1 cellular context compared by ENCODE assay signal in the genomic region with DNA sequence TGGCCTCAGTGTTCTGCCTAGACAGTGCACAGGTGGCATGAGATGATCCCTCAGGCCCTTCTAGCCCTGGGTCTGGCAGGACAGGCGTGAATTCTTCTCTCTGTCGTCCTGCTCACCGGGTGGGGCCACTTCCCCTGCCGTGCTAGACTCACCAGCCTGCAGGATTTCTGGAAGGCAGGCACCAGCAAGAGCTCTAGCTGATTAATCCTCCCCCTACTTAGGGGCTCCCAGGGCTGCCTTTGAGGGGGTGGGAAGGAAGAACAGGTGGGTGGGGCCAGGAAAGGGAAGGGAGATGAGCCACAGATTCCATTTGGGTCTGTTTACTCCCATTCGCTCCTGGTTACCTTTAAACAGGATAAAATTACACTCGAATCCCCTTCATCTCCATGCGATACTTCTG.
TF ChIP-seq lines count a peak whose summit lies in the region.

No MANE protein-coding gene starts in this region.

TF ChIP-seq in GM23338, 12 proteins besides CTCF, POLR2A, EP300 and RAD21 (continued from another document):
- TF ChIP-seq EZH2phosphoT487 (IDR thresholded peaks at IDR 0.05; ENCODE audit: unreplicated experiment): no peak
